1 cellular context compared by ENCODE assay signal in the genomic region with DNA sequence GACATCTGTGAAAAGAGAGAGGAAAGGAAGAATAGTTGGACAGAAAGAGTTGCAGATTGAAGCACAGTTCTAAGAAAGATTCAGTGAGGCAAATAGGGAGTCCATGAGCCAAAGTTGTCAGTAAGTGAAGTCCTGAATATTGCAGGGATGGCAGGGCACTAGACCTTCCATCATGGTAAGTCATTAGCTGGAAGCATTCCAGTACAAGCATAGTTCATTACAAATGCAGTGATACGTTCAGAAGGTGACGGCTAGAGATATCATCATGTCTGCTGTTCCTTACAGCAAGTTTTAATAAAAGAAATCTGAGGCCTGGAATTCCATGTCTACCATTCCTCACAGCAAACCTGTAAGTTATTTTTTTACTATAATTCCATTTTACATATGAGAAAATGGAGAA.
TF ChIP-seq lines count a peak whose summit lies in the region.

No MANE protein-coding gene starts in this region.

TF ChIP-seq in SK-N-SH, 30 proteins besides CTCF, POLR2A, EP300 and RAD21 (continued from another document):
- TF ChIP-seq IRF3 (IDR thresholded peaks at IDR 0.05; ENCODE audit: low read depth, low read length): no peak
- TF ChIP-seq, protein P1, sequence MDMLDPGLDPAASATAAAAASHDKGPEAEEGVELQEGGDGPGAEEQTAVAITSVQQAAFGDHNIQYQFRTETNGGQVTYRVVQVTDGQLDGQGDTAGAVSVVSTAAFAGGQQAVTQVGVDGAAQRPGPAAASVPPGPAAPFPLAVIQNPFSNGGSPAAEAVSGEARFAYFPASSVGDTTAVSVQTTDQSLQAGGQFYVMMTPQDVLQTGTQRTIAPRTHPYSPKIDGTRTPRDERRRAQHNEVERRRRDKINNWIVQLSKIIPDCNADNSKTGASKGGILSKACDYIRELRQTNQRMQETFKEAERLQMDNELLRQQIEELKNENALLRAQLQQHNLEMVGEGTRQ (IDR thresholded peaks at IDR 0.05; ENCODE audit: borderline replicate concordance, low read depth, low read length): no peak
- no peak for TF ChIP-seq TCF12 (IDR thresholded peaks at IDR 0.05)
- TF ChIP-seq USF1 (IDR thresholded peaks at IDR 0.05; ENCODE audit: borderline replicate concordance, low read depth): no peak
- no peak for TF ChIP-seq SIN3A (IDR thresholded peaks at IDR 0.05; ENCODE audit: borderline replicate concordance, low read depth, low read length)
- TF ChIP-seq FOSL2 (IDR thresholded peaks at IDR 0.05; ENCODE audit: borderline replicate concordance, low read depth): no peak
- TF ChIP-seq REST (IDR thresholded peaks at IDR 0.05; ENCODE audit: low read depth, low read length): no peak
